Comparison of ENCODE assay signal across 12 cellular contexts in the genomic region with DNA sequence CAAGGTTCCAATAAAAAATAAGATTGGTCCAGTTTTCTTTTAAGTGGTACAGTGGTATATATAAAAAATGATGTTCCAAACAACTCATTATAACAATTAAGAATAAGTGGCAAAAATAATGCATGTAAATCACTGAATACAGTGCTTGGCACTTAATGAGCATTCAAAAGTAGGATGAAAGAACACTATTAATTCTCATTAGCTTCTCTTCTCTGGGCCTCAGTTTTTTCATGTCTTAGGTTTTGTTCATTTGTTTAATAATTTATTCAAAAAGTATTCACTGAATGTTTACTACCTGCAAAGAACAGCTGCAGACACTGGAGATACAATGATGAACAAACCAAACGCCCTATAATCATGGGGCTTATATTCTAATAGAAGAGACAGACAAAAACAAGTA. TPM values are rescaled to one million over a fixed set of nuclear protein-coding genes. Genes with fewer than 3 reads are reported as not detected.
DNase-seq lines count a peak whose midpoint lies in the region; ATAC-seq and TF ChIP-seq lines count a peak whose summit lies in the region.
"Had no signal": no experiment of that assay in that cellular context is flagged by ENCODE, and none has a peak within 500 bp of the region (broad histone marks: within the 10 kb centered on the region; RNA-seq: fewer than 3 reads in every experiment).

No MANE protein-coding gene starts in this region.

- no peak overlapping the region for H4K91ac ChIP-seq in trophoblast cell (ENCODE audit: low read depth, low read length)

- H3K27me3 ChIP-seq in left lung, result no peaks in the 10 kb centered on the region
- no peaks in the 10 kb centered on the region for H3K27me3 ChIP-seq in thyroid gland
- no peaks in the 10 kb centered on the region for H3K27me3 ChIP-seq in trophoblast cell (ENCODE audit: insufficient read depth, low read length)

- WGBS in thyroid gland, 2 donors, result 89 to 90% methylated on average over 1 of the region's 1 CpG
- no CpG with 5 or more reads among the region's 1 CpG for WGBS in trophoblast cell (ENCODE audit: extremely low coverage, insufficient coverage, insufficient read length)

- no peak overlapping the region for H3K4me3 Mint-ChIP-seq in activated naive CD4-positive, alpha-beta T cell treated with anti-CD3 and anti-CD28 coated beads for 36 hours
- no peak overlapping the region for H3K4me3 Mint-ChIP-seq in activated naive CD8-positive, alpha-beta T cell

- no peak overlapping the region for H3K4ac ChIP-seq in trophoblast cell (ENCODE audit: low read depth, low read length)

- H3K14ac ChIP-seq in trophoblast cell (ENCODE audit: low read length), result no peak overlapping the region

- H3K27ac ChIP-seq in left lung, result peak overlapping the region; percentile 81 to 84
- H3K27ac ChIP-seq in thyroid gland, result peak overlapping the region; percentile 17 to 89 (median 52)
- H3K27ac ChIP-seq in trophoblast cell (ENCODE audit: low read depth, low read length), result no peak overlapping the region

- peaks cover 23% of the 10 kb centered on the region for H3K79me1 ChIP-seq in trophoblast cell (ENCODE audit: low read length)

- H3K79me2 ChIP-seq in trophoblast cell (ENCODE audit: control insufficient read depth, insufficient read depth, low read length, poor library complexity), result no peaks in the 10 kb centered on the region

- H4K8ac ChIP-seq in trophoblast cell (ENCODE audit: low read depth, low read length), result no peak overlapping the region

- H2BK120ac ChIP-seq in trophoblast cell (ENCODE audit: insufficient read depth, low read length, poor library complexity), result no peak overlapping the region

- ATAC-seq in left lung, result no peak
- ATAC-seq in HG03439 (IDR thresholded peaks at IDR 0.05; ENCODE audit: unreplicated experiment), result no peak
- no peak for ATAC-seq in HG03354 (IDR thresholded peaks at IDR 0.05; ENCODE audit: poor library complexity, severe bottlenecking, unreplicated experiment)

- DNase-seq in activated naive CD4-positive, alpha-beta T cell treated with anti-CD3 and anti-CD28 coated beads for 36 hours, result no peak
- DNase-seq in activated naive CD4-positive, alpha-beta T cell treated with anti-CD3 and anti-CD28 coated beads, Interleukin-2, amount 50 U/mL, for 16 hours, result no peak
- DNase-seq in left lung, result no peak
- DNase-seq in thyroid gland, result no peak
- no peak for DNase-seq in trophoblast cell
- DNase-seq: central memory CD4-positive, alpha-beta T cell; kidney glomerular epithelial cell; NCI-H1105 treated with DMSO at 0.1 percent for 48 hours; nucleus accumbens had no signal

- H2BK12ac ChIP-seq in trophoblast cell (ENCODE audit: low read length), result no peak overlapping the region

- no peak overlapping the region for H3K18ac ChIP-seq in trophoblast cell (ENCODE audit: low read length)

- H3K36me3 ChIP-seq in left lung (peaks cover 0 to 32% of the 10 kb centered on the region in 2 donors), thyroid gland (peaks cover under 1 to 4% of the 10 kb centered on the region in 2 donors), trophoblast cell (ENCODE audit: control insufficient read depth in 1 of 2, insufficient read depth in 2 of 2, low read length in 2 of 2) (peaks cover 0 to 4% of the 10 kb centered on the region in 2 experiments)

- no peaks in the 10 kb centered on the region for H3K9me3 Mint-ChIP-seq in activated naive CD4-positive, alpha-beta T cell treated with anti-CD3 and anti-CD28 coated beads for 36 hours
- no peaks in the 10 kb centered on the region for H3K9me3 Mint-ChIP-seq in activated naive CD8-positive, alpha-beta T cell (ENCODE audit: low read depth)

- no peak overlapping the region for H4K12ac ChIP-seq in trophoblast cell (ENCODE audit: low read depth, low read length)

- H3K9me3 ChIP-seq in left lung, result no peaks in the 10 kb centered on the region
- no peaks in the 10 kb centered on the region for H3K9me3 ChIP-seq in thyroid gland
- no peaks in the 10 kb centered on the region for H3K9me3 ChIP-seq in trophoblast cell (ENCODE audit: insufficient read depth, low read depth, low read length)

- no peak overlapping the region for H2BK5ac ChIP-seq in trophoblast cell (ENCODE audit: low read depth, low read length, poor library complexity)

- H3K9ac ChIP-seq in trophoblast cell (ENCODE audit: low read length), result no peak overlapping the region

- H3K4me1 ChIP-seq in left lung, result peaks cover 44 to 92% of the 10 kb centered on the region in 2 donors
- peaks cover 70 to 86% of the 10 kb centered on the region in 2 donors for H3K4me1 ChIP-seq in thyroid gland
- peaks cover 12 to 18% of the 10 kb centered on the region in 2 experiments for H3K4me1 ChIP-seq in trophoblast cell (ENCODE audit: control insufficient read depth in 1 of 2, insufficient read depth in 2 of 2, low read length in 2 of 2)

- no peaks in the 10 kb centered on the region for H3K27me3 Mint-ChIP-seq in activated naive CD4-positive, alpha-beta T cell treated with anti-CD3 and anti-CD28 coated beads for 36 hours (ENCODE audit: low read depth)
- no peaks in the 10 kb centered on the region for H3K27me3 Mint-ChIP-seq in activated naive CD8-positive, alpha-beta T cell

- H2AFZ ChIP-seq in trophoblast cell (ENCODE audit: insufficient read depth, low read length, poor library complexity), result no peak overlapping the region

- no peak overlapping the region for H2AK5ac ChIP-seq in trophoblast cell (ENCODE audit: low read length)

- no peak for TF ChIP-seq CTCF in left lung (IDR thresholded peaks at IDR 0.05)
- TF ChIP-seq CTCF in thyroid gland (IDR thresholded peaks at IDR 0.05), result no peak

- no peak for TF ChIP-seq POLR2A in thyroid gland (IDR thresholded peaks at IDR 0.05)

- H3K36me3 Mint-ChIP-seq in activated naive CD4-positive, alpha-beta T cell treated with anti-CD3 and anti-CD28 coated beads for 36 hours (ENCODE audit: low read depth), result peaks cover 51% of the 10 kb centered on the region
- H3K36me3 Mint-ChIP-seq in activated naive CD8-positive, alpha-beta T cell, result peaks cover 20% of the 10 kb centered on the region

- intact Hi-C loops in activated naive CD4-positive, alpha-beta T cell treated with anti-CD3 and anti-CD28 coated beads for 36 hours (cut with micrococcal nuclease), result no loop called here
- intact Hi-C loops in left lung (cut with DNase I), result no loop called here
- intact Hi-C loops in thyroid gland (cut with DNase I), result no loop called here

- H3K4me3 ChIP-seq in left lung (no peak overlapping the region), thyroid gland (replicated peaks in 1 of 3) (no peak overlapping the region), trophoblast cell (ENCODE audit: low read depth, low read length) (no peak overlapping the region)

- no peak overlapping the region for H3K4me2 ChIP-seq in trophoblast cell (ENCODE audit: low read length)

- H3K23ac ChIP-seq in trophoblast cell (ENCODE audit: low read length), result no peak overlapping the region

- peak overlapping the region; percentile 83 for H3K27ac Mint-ChIP-seq in activated naive CD4-positive, alpha-beta T cell treated with anti-CD3 and anti-CD28 coated beads for 36 hours
- H3K27ac Mint-ChIP-seq in activated naive CD8-positive, alpha-beta T cell, result peak overlapping the region; percentile 66

- CTCF ChIA-PET in activated naive CD4-positive, alpha-beta T cell treated with anti-CD3 and anti-CD28 coated beads for 36 hours (lab: Charles Lee), result interaction anchor here (1.7 to 6.2 kb wide), 2 partner anchors 22 to 40 kb away, joined by 5 to 37 read pairs; no protein-coding TSS in a partner anchor

- peaks cover 74% of the 10 kb centered on the region for H3K4me1 Mint-ChIP-seq in activated naive CD4-positive, alpha-beta T cell treated with anti-CD3 and anti-CD28 coated beads for 36 hours (ENCODE audit: low read depth)
- H3K4me1 Mint-ChIP-seq in activated naive CD8-positive, alpha-beta T cell (ENCODE audit: low read depth), result peaks cover 51% of the 10 kb centered on the region

RNA-seq across cellular contexts. Expression of a gene that starts 21.1 kb away (rescaled TPM):
- 10 to 100 TPM; 87.9 to 89.2 TPM for total RNA-seq in activated naive CD4-positive, alpha-beta T cell treated with anti-CD3 and anti-CD28 coated beads for 36 hours
- 100 to 1,000 TPM; 122 to 181 TPM for total RNA-seq in left lung
- total RNA-seq in thyroid gland, result 100 to 1,000 TPM; 110 to 154 (median 125) TPM
- polyA plus RNA-seq in trophoblast cell (2013), result 62.0 and 65.1 TPM in 2 replicates

RNA-seq across cellular contexts. Expression of a gene that starts 37.5 kb away (rescaled TPM):
- 100 to 1,000 TPM; 166 to 175 TPM for total RNA-seq in activated naive CD4-positive, alpha-beta T cell treated with anti-CD3 and anti-CD28 coated beads for 36 hours
- total RNA-seq in left lung (10 to 100 TPM in 1 of 2 donors, 1 to 10 TPM in 1; 5.1 to 16.5 TPM), thyroid gland (1 to 10 TPM in 2 of 4 donors, under 1 TPM in 2; 0.39 to 2.0 (median 0.82) TPM)
- polyA plus RNA-seq in trophoblast cell (2013), result 88.5 and 93.7 TPM in 2 replicates

Comparison
In these comparisons a context has a peak if more than half of its experiments do, and no peak if none do; other contexts are left out.
1. RNA of a gene that starts 37.5 kb away (total RNA-seq): 166 to 175 TPM in activated naive CD4-positive, alpha-beta T cell treated with anti-CD3 and anti-CD28 coated beads for 36 hours; 5.1 to 16.5 TPM in left lung and 0.39 to 2.0 TPM in thyroid gland; every median in the first group is over 4 times any median in the second.